ENCODE assay signal across 7 cellular contexts in the genomic region with DNA sequence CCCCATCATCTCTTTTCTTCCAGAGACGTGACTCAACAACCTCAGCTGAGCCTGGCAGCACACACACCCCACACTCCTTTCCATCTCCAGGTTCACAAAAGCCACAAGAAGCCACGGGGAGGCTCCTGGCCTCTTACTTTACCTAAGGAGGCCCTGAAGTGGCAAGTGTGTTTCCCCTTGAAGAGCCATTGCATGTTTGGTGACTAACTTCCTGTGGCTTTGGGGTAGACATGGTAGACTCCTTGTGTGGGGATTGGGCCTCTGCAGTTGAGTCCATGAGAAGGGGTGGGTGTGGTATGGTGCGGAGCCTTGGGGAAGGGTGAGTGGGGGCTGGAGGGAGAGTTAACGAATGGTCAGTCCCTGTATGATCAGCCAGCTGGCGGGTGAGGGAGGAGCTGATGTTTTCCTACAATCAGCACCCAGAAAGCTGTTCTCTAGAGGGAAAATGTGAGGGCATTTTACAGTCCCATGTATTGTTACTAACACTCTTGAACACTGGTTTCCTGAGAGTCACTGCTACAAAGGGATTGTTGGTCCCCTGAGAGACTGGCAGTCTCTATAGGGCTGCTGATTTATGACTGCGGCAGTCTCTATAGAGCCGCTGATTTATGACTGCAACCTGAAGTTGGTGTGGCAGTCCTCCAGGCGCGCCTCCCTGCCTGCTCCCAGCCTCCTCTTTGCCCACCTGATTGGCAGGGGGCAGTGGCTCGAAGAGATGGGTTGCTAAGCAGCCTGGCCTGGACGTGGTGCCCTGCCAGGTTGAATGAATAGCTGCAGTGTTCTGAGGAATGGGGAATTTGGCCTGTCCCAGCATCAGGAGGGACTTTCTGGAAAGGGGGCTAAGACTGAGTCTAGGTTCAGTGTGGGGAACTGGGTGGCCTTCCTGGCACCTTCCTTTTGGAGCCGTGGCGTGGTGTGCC. TPM values are rescaled to one million over a fixed set of nuclear protein-coding genes. Genes with fewer than 3 reads are reported as not detected.
DNase-seq lines count a peak whose midpoint lies in the region; ATAC-seq and TF ChIP-seq lines count a peak whose summit lies in the region.

No MANE protein-coding gene starts in this region.

- no peaks in the 10 kb centered on the region for H3K27me3 Mint-ChIP-seq in activated CD8-positive, alpha-beta T cell treated with anti-CD3 and anti-CD28 coated beads for 36 hours
- H3K27me3 Mint-ChIP-seq in stimulated activated memory B cell treated with anti-CD40 and anti-IgM and Interleukin-4, amounts not matched to agents 10 μg/mL and 1 μg/mL and 100 μg/mL, for 72 hours: no peaks in the 10 kb centered on the region

- H3K4me3 Mint-ChIP-seq in activated CD8-positive, alpha-beta T cell treated with anti-CD3 and anti-CD28 coated beads for 36 hours: no peak overlapping the region
- H3K4me3 Mint-ChIP-seq in stimulated activated memory B cell treated with anti-CD40 and anti-IgM and Interleukin-4, amounts not matched to agents 10 μg/mL and 1 μg/mL and 100 μg/mL, for 72 hours: no peak overlapping the region

- POLR2A ChIA-PET in activated CD8-positive, alpha-beta T cell treated with anti-CD3 and anti-CD28 coated beads for 36 hours (lab: Charles Lee): interaction anchor here (0.6 to 1.6 kb wide), 3 partner anchors 9 to 469 kb away, joined by 3 to 5 read pairs (median 4); no protein-coding TSS in a partner anchor

- H3K4me1 Mint-ChIP-seq in activated CD8-positive, alpha-beta T cell treated with anti-CD3 and anti-CD28 coated beads for 36 hours (ENCODE audit: low read depth): peaks cover 51% of the 10 kb centered on the region
- peaks cover 53% of the 10 kb centered on the region for H3K4me1 Mint-ChIP-seq in stimulated activated memory B cell treated with anti-CD40 and anti-IgM and Interleukin-4, amounts not matched to agents 10 μg/mL and 1 μg/mL and 100 μg/mL, for 72 hours

- no peak overlapping the region for H3K4me3 ChIP-seq in Jurkat, Clone E6-1 (ENCODE audit: low read length)

- DNase-seq in Jurkat, Clone E6-1 (ENCODE audit: low read depth, low spot score): peak; percentile 93
- peak; percentile 84 for DNase-seq in activated CD8-positive, alpha-beta T cell treated with anti-CD3 and anti-CD28 coated beads for 36 hours
- DNase-seq in kidney tubule cell (ENCODE audit: low spot score) (peak; percentile 87), HuH-7.5 (ENCODE audit: low spot score) (no peak), cerebellum (ENCODE audit: low spot score) (no peak)

- peak; percentile 70 for ATAC-seq in activated CD8-positive, alpha-beta T cell treated with anti-CD3 and anti-CD28 coated beads for 36 hours
- no peak for ATAC-seq in stimulated activated memory B cell treated with anti-CD40 and anti-IgM and Interleukin-4, amounts not matched to agents 10 μg/mL and 1 μg/mL and 100 μg/mL, for 72 hours
- ATAC-seq in HG02970 (IDR thresholded peaks at IDR 0.05; ENCODE audit: low FRiP score, unreplicated experiment): no peak

- no peak for TF ChIP-seq CTCF in activated CD8-positive, alpha-beta T cell treated with anti-CD3 and anti-CD28 coated beads for 36 hours (IDR thresholded peaks at IDR 0.05)

- H3K9me3 Mint-ChIP-seq in activated CD8-positive, alpha-beta T cell treated with anti-CD3 and anti-CD28 coated beads for 36 hours: no peaks in the 10 kb centered on the region
- no peaks in the 10 kb centered on the region for H3K9me3 Mint-ChIP-seq in stimulated activated memory B cell treated with anti-CD40 and anti-IgM and Interleukin-4, amounts not matched to agents 10 μg/mL and 1 μg/mL and 100 μg/mL, for 72 hours

- H3K27ac Mint-ChIP-seq in activated CD8-positive, alpha-beta T cell treated with anti-CD3 and anti-CD28 coated beads for 36 hours: peak overlapping the region; percentile 80
- peak overlapping the region; percentile 90 for H3K27ac Mint-ChIP-seq in stimulated activated memory B cell treated with anti-CD40 and anti-IgM and Interleukin-4, amounts not matched to agents 10 μg/mL and 1 μg/mL and 100 μg/mL, for 72 hours

- peaks cover 48% of the 10 kb centered on the region for H3K36me3 Mint-ChIP-seq in activated CD8-positive, alpha-beta T cell treated with anti-CD3 and anti-CD28 coated beads for 36 hours (ENCODE audit: low read depth)
- peaks cover 27% of the 10 kb centered on the region for H3K36me3 Mint-ChIP-seq in stimulated activated memory B cell treated with anti-CD40 and anti-IgM and Interleukin-4, amounts not matched to agents 10 μg/mL and 1 μg/mL and 100 μg/mL, for 72 hours

- intact Hi-C loops in activated CD8-positive, alpha-beta T cell treated with anti-CD3 and anti-CD28 coated beads for 36 hours (cut with micrococcal nuclease): no loop called here

- CTCF ChIA-PET in activated CD8-positive, alpha-beta T cell treated with anti-CD3 and anti-CD28 coated beads for 36 hours (lab: Charles Lee): interaction anchor here (1.6 to 25.7 kb wide), 5 partner anchors 19 to 92 kb away, joined by 6 to 347 read pairs (median 7); a partner anchor contains a TSS

RNA-seq across cellular contexts. Expression of a gene that starts 24.5 kb away (rescaled TPM):
- polyA plus RNA-seq in Jurkat, Clone E6-1 (2012; ENCODE audit: insufficient read depth, insufficient read length): 122 TPM
- total RNA-seq in activated CD8-positive, alpha-beta T cell treated with anti-CD3 and anti-CD28 coated beads for 36 hours: 10 to 100 TPM; 73.0 to 75.8 TPM
- 39.2 TPM for total RNA-seq in cerebellum

RNA-seq across cellular contexts. Expression of a gene that starts 24.7 kb away (rescaled TPM):
- polyA plus RNA-seq in Jurkat, Clone E6-1 (2012; ENCODE audit: insufficient read depth, insufficient read length): 36.7 TPM
- 10 to 100 TPM; 33.3 to 34.2 TPM for total RNA-seq in activated CD8-positive, alpha-beta T cell treated with anti-CD3 and anti-CD28 coated beads for 36 hours
- 14.1 TPM for total RNA-seq in cerebellum

RNA-seq across cellular contexts. Expression of a gene that starts 29.6 kb away (rescaled TPM):
- 16.1 TPM for polyA plus RNA-seq in Jurkat, Clone E6-1 (2012; ENCODE audit: insufficient read depth, insufficient read length)
- 1 to 10 TPM in 1 of 2 experiments, under 1 TPM in 1; 0.69 to 1.8 TPM for total RNA-seq in activated CD8-positive, alpha-beta T cell treated with anti-CD3 and anti-CD28 coated beads for 36 hours
- total RNA-seq in cerebellum: 2.1 TPM

RNA-seq across cellular contexts. Expression of a gene that starts 58.4 kb away (rescaled TPM):
- polyA plus RNA-seq in Jurkat, Clone E6-1 (2012; ENCODE audit: insufficient read depth, insufficient read length): 1.5 TPM
- under 1 TPM; 0.07 to 0.25 TPM for total RNA-seq in activated CD8-positive, alpha-beta T cell treated with anti-CD3 and anti-CD28 coated beads for 36 hours
- 0.27 TPM for total RNA-seq in cerebellum

Comparison
In these comparisons a context has a peak if more than half of its experiments do, and no peak if none do; other contexts are left out.
1. DNase-seq: peak in Jurkat, Clone E6-1 (single experiment), activated CD8-positive, alpha-beta T cell treated with anti-CD3 and anti-CD28 coated beads for 36 hours (single experiment) and kidney tubule cell (single experiment); none in HuH-7.5 (single experiment) and cerebellum (single experiment).